Comparison of ENCODE assay signal across 8 cellular contexts in the genomic region with DNA sequence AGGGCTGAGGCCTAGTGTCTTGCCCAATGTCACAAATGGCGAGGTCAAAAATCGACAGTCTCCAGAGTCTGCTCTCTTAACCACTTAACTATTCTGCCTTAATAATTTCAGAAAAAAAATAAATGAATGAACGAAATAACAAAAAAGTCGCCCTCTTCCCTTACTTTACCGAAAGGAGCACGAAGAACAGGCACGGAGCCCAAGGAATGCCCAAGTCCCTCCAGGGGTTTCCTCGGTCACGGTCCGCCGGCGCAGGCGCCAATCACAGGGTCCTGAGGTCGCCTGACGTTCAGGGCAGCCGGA. TPM values are rescaled to one million over a fixed set of nuclear protein-coding genes. Genes with fewer than 3 reads are reported as not detected.
DNase-seq lines count a peak whose midpoint lies in the region; ATAC-seq and TF ChIP-seq lines count a peak whose summit lies in the region.

No MANE protein-coding gene starts in this region.

- H3K27ac ChIP-seq in neural cell (ENCODE audit: low read length), result peak overlapping the region; percentile 98

- H3K4me1 ChIP-seq in NT2/D1 (ENCODE audit: insufficient read depth, insufficient read length) (no peaks in the 10 kb centered on the region), endocrine pancreas (ENCODE audit: control insufficient read depth, insufficient read depth, low read length) (peaks cover 41% of the 10 kb centered on the region)

- H3F3A ChIP-seq in neural cell (ENCODE audit: insufficient read depth, low read length, poor library complexity, severe bottlenecking), result no peaks in the 10 kb centered on the region

- no peak for TF ChIP-seq RAD21 in neural cell (conservative IDR thresholded peaks at IDR 0.05)

- peak overlapping the region; percentile 77 for H3K4me2 ChIP-seq in neural cell (ENCODE audit: low read length)

- TF ChIP-seq EP300 in neural cell (conservative IDR thresholded peaks at IDR 0.05; ENCODE audit: poor library complexity, severe bottlenecking), result no peak

- DNase-seq in activated gamma-delta T cell (lab: John Stamatoyannopoulos, UW) (peak; percentile 58), activated gamma-delta T cell treated with Interleukin-2 at 50 U/mL for 16 hours (no peak), NT2/D1 (ENCODE audit: low read depth, low spot score) (no peak), DMS79 (lab: John Stamatoyannopoulos, UW) (no peak), retina (no peak)

- H3K4me3 ChIP-seq in NT2/D1 (ENCODE audit: insufficient read length, low read depth) (peak overlapping the region; percentile 91), endocrine pancreas (ENCODE audit: control insufficient read depth, insufficient read depth, low read length) (peak overlapping the region; percentile 60), neural cell (ENCODE audit: low read length) (peak overlapping the region; percentile 90)

- H4K20me1 ChIP-seq in neural cell (ENCODE audit: insufficient read depth), result no peaks in the 10 kb centered on the region

- no peak for TF ChIP-seq CTCF in neural cell (IDR thresholded peaks at IDR 0.05; ENCODE audit: poor library complexity, severe bottlenecking)

- H3K36me3 ChIP-seq in NT2/D1 (ENCODE audit: insufficient read depth, insufficient read length, low read length) (peaks cover 56% of the 10 kb centered on the region), endocrine pancreas (ENCODE audit: control insufficient read depth, insufficient read depth, low read length) (no peaks in the 10 kb centered on the region), neural cell (ENCODE audit: insufficient read depth, low read length) (peaks cover 9% of the 10 kb centered on the region)

- no peaks in the 10 kb centered on the region for H3K9me2 ChIP-seq in neural cell (ENCODE audit: insufficient read depth, low read length)

- H2AFZ ChIP-seq in neural cell (ENCODE audit: low read depth, low read length), result peak overlapping the region; percentile 73

- H3K9me3 ChIP-seq in NT2/D1 (ENCODE audit: insufficient read depth, low read length) (no peaks in the 10 kb centered on the region), endocrine pancreas (ENCODE audit: control insufficient read depth, low read length) (no peaks in the 10 kb centered on the region), neural cell (ENCODE audit: low read length) (no peaks in the 10 kb centered on the region)

- no peak for ATAC-seq in HG03521 (IDR thresholded peaks at IDR 0.05; ENCODE audit: unreplicated experiment)

- H3K27me3 ChIP-seq in NT2/D1 (ENCODE audit: insufficient read depth, insufficient read length), result no peaks in the 10 kb centered on the region
- H3K27me3 ChIP-seq in endocrine pancreas (ENCODE audit: control insufficient read depth, insufficient read depth, low read length), result no peaks in the 10 kb centered on the region
- H3K27me3 ChIP-seq in neural cell (ENCODE audit: insufficient read depth, low read depth, low read length), result no peaks in the 10 kb centered on the region

- H3K79me2 ChIP-seq in neural cell (replicated peaks; ENCODE audit: insufficient read depth, low read length), result peaks cover 37% of the 10 kb centered on the region

- H3K9ac ChIP-seq in NT2/D1 (ENCODE audit: insufficient read length, low read depth) (peak overlapping the region; percentile 84), endocrine pancreas (ENCODE audit: control insufficient read depth, insufficient read depth, low read length) (peak overlapping the region; percentile 70), neural cell (ENCODE audit: low read length) (peak overlapping the region; percentile 89)

TF ChIP-seq in neural cell, 6 proteins besides CTCF, POLR2A, EP300 and RAD21:
- TF ChIP-seq, protein P1, sequence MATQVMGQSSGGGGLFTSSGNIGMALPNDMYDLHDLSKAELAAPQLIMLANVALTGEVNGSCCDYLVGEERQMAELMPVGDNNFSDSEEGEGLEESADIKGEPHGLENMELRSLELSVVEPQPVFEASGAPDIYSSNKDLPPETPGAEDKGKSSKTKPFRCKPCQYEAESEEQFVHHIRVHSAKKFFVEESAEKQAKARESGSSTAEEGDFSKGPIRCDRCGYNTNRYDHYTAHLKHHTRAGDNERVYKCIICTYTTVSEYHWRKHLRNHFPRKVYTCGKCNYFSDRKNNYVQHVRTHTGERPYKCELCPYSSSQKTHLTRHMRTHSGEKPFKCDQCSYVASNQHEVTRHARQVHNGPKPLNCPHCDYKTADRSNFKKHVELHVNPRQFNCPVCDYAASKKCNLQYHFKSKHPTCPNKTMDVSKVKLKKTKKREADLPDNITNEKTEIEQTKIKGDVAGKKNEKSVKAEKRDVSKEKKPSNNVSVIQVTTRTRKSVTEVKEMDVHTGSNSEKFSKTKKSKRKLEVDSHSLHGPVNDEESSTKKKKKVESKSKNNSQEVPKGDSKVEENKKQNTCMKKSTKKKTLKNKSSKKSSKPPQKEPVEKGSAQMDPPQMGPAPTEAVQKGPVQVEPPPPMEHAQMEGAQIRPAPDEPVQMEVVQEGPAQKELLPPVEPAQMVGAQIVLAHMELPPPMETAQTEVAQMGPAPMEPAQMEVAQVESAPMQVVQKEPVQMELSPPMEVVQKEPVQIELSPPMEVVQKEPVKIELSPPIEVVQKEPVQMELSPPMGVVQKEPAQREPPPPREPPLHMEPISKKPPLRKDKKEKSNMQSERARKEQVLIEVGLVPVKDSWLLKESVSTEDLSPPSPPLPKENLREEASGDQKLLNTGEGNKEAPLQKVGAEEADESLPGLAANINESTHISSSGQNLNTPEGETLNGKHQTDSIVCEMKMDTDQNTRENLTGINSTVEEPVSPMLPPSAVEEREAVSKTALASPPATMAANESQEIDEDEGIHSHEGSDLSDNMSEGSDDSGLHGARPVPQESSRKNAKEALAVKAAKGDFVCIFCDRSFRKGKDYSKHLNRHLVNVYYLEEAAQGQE (IDR thresholded peaks at IDR 0.05; ENCODE audit: borderline replicate concordance), result no peak
- TF ChIP-seq TAF1 (IDR thresholded peaks at IDR 0.05; ENCODE audit: low read depth), result no peak
- TF ChIP-seq SMC3 (conservative IDR thresholded peaks at IDR 0.05; ENCODE audit: poor library complexity), result no peak
- TF ChIP-seq MXI1 (conservative IDR thresholded peaks at IDR 0.05; ENCODE audit: poor library complexity, severe bottlenecking), result no peak
- no peak for TF ChIP-seq EZH2 (IDR thresholded peaks at IDR 0.05; ENCODE audit: borderline replicate concordance, insufficient read depth, low read length, poor library complexity, severe bottlenecking)
- no peak for TF ChIP-seq POLR2AphosphoS5 (IDR thresholded peaks at IDR 0.05)

RNA-seq across cellular contexts. Expression of a gene that starts 0.3 kb away (rescaled TPM):
- polyA plus RNA-seq in neural cell, result 90.4 and 95.8 TPM in 2 replicates
- polyA minus RNA-seq in neural cell, result 82.0 and 85.4 TPM in 2 replicates

RNA-seq across cellular contexts. Expression of a gene that starts 0.6 kb away (rescaled TPM):
- 37.8 and 47.9 TPM in 2 replicates for polyA plus RNA-seq in neural cell
- polyA minus RNA-seq in neural cell, result 46.5 and 52.1 TPM in 2 replicates

RNA-seq across cellular contexts. Expression of a gene that starts 34.3 kb away (rescaled TPM):
- polyA plus RNA-seq in neural cell, result 42.3 and 48.2 TPM in 2 replicates
- 38.5 and 42.1 TPM in 2 replicates for polyA minus RNA-seq in neural cell

RNA-seq across cellular contexts. Expression of a gene that starts 34.3 kb away (rescaled TPM):
- polyA plus RNA-seq in neural cell, result 2.2 and 3.0 TPM in 2 replicates
- polyA minus RNA-seq in neural cell, result 7.1 and 9.6 TPM in 2 replicates
